In the genomic region with DNA sequence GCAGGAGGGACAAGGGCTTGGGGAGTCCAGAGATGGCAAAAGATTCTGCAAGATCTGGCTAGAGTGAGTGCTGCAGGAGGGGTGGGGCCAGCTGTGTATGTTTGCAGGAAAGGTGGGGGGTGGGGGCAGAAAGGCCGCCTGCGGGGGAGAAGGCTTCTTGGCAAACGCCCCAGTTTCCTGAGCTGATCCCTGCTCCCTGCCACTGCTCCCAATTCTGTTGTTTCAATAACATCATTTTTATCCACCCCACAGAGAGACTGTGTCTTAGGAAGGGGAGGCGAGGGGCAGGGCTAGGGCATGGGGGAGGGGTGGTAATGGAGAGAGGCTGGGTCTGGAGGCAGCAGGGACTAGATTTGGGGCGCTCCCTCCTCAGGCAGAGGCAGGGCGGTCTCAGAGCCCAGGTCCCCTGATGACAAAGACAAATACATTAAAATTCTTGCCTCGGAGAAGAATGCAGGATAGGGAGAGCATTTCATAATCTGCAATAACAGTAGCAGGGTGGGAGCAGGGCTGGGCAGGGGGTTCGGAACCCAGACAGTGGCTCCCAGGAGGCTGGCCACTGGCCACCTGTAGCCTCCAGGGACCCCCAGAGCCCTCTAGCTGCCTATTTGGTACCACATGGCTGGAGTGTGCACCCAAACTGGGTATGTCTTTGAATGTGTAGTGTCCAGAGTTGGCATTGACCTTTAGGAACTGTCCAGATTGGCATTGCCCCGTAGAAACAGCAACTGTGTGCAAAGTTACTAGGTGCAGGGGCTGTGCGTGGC, we compare ENCODE assay signal across 27 cellular contexts. TPM values are rescaled to one million over a fixed set of nuclear protein-coding genes. Genes with fewer than 3 reads are reported as not detected.
A peak's percentile ranks its signal among the peaks of the same experiment; 100 is the strongest.
DNase-seq lines count a peak whose midpoint lies in the region; TF ChIP-seq lines count a peak whose summit lies in the region.
"Had no signal": no experiment of that assay in that cellular context is flagged by ENCODE, and none has a peak within 500 bp of the region (broad histone marks: within the 10 kb centered on the region; RNA-seq: fewer than 3 reads in every experiment).

No MANE protein-coding gene starts in this region.

- peak overlapping the region; percentile 83 for H3K27ac Mint-ChIP-seq in type B pancreatic cell
- H3K27ac Mint-ChIP-seq: activated naive CD8-positive, alpha-beta T cell treated with anti-CD3 and anti-CD28 coated beads for 36 hours; memory B cell; natural killer cell; T-helper 1 cell treated with Interleukin-12 subunit alpha and Interleukin-12 subunit beta and Interleukin-4 antibody, amounts not matched to agents 30 μg/mL and 1 μg/mL, for 36 hours; WTC11 had no signal

- DNase-seq in activated CD8-positive, alpha-beta memory T cell treated with anti-CD3 and anti-CD28 coated beads, Interleukin-2, amount 50 U/mL, for 48 hours = peak; percentile 50
- DNase-seq in activated CD8-positive, alpha-beta memory T cell treated with anti-CD3 and anti-CD28 coated beads for 24 hours = no peak
- peak; percentile 48 for DNase-seq in NCI-H2227 (lab: John Stamatoyannopoulos, UW; ENCODE audit: unreplicated experiment)
- DNase-seq in fibroblast of pulmonary artery (ENCODE audit: low read depth) = peak; percentile 53
- DNase-seq in type B pancreatic cell (ENCODE audit: extremely low spot score, unreplicated experiment) = no peak
- no peak for DNase-seq in DMS53 (lab: John Stamatoyannopoulos, UW)
- DNase-seq in hepatocyte (ENCODE audit: low spot score) = no peak
- no peak for DNase-seq in central memory CD4-positive, alpha-beta T cell
- DNase-seq: activated naive CD8-positive, alpha-beta T cell treated with anti-CD3 and anti-CD28 coated beads for 36 hours; body of pancreas; DMS79 treated with DMSO at 0.1 percent for 48 hours; hippocampal formation; IMR-90; natural killer cell; NCI-H187; NCI-H524; Right ventricle myocardium superior; stimulated activated CD4-positive, alpha-beta T cell treated with anti-CD3 and anti-CD28 coated beads, Interleukin-4, amount 100 ng/mL, for 4 hours had no signal

- no peaks in the 10 kb centered on the region for H4K20me1 ChIP-seq in hepatocyte (ENCODE audit: insufficient read depth, poor library complexity, severe bottlenecking)

- 29% methylated on average over 10 of the region's 10 CpGs for WGBS in hepatocyte (ENCODE audit: low lambda C conversion rate, missing lambda C conversion rate)

- H3K27ac ChIP-seq in hepatocyte = no peak overlapping the region
- H3K27ac ChIP-seq: body of pancreas, psoas muscle had no signal

- no peak overlapping the region for H2AFZ ChIP-seq in hepatocyte

- H3K4me2 ChIP-seq in hepatocyte = no peak overlapping the region

- peaks cover 44% of the 10 kb centered on the region for H3K4me1 Mint-ChIP-seq in type B pancreatic cell (ENCODE audit: unreplicated experiment)

- no peaks in the 10 kb centered on the region for H3K9me2 ChIP-seq in hepatocyte (replicated peaks; ENCODE audit: insufficient read depth)

- H3K79me2 ChIP-seq in hepatocyte = no peaks in the 10 kb centered on the region

- H3K27me3 ChIP-seq in hepatocyte = peaks cover 80% of the 10 kb centered on the region

- H3K4me3 Mint-ChIP-seq in type B pancreatic cell = peak overlapping the region; percentile 85
- H3K4me3 Mint-ChIP-seq: activated naive CD8-positive, alpha-beta T cell treated with anti-CD3 and anti-CD28 coated beads for 36 hours; memory B cell; natural killer cell; T-helper 1 cell treated with Interleukin-12 subunit alpha and Interleukin-12 subunit beta and Interleukin-4 antibody, amounts not matched to agents 30 μg/mL and 1 μg/mL, for 36 hours; WTC11 had no signal

- H3K27me3 Mint-ChIP-seq in type B pancreatic cell = peaks cover 84% of the 10 kb centered on the region

- H3K9me3 Mint-ChIP-seq in type B pancreatic cell = no peaks in the 10 kb centered on the region
- H3K9me3 Mint-ChIP-seq: activated naive CD8-positive, alpha-beta T cell treated with anti-CD3 and anti-CD28 coated beads for 36 hours; memory B cell; natural killer cell; T-helper 1 cell treated with Interleukin-12 subunit alpha and Interleukin-12 subunit beta and Interleukin-4 antibody, amounts not matched to agents 30 μg/mL and 1 μg/mL, for 36 hours; WTC11 had no signal

- no peak for TF ChIP-seq CTCF in fibroblast of pulmonary artery (IDR thresholded peaks at IDR 0.05; ENCODE audit: low read length, missing control alignments)
- no peak for TF ChIP-seq CTCF in type B pancreatic cell (conservative IDR thresholded peaks at IDR 0.05)
- TF ChIP-seq CTCF in hepatocyte (IDR thresholded peaks at IDR 0.05; ENCODE audit: poor library complexity) = no peak

- H3K4me3 ChIP-seq in fibroblast of pulmonary artery (replicated peaks; ENCODE audit: low read depth, low read length) = no peak overlapping the region
- no peak overlapping the region for H3K4me3 ChIP-seq in hepatocyte
- H3K4me3 ChIP-seq: body of pancreas, psoas muscle, smooth muscle cell had no signal

- H3K9me3 ChIP-seq in hepatocyte (ENCODE audit: low read depth) = no peaks in the 10 kb centered on the region
- H3K9me3 ChIP-seq: body of pancreas, psoas muscle had no signal

- H3K36me3 Mint-ChIP-seq in type B pancreatic cell = no peaks in the 10 kb centered on the region
- H3K36me3 Mint-ChIP-seq: activated naive CD8-positive, alpha-beta T cell treated with anti-CD3 and anti-CD28 coated beads for 36 hours; memory B cell; natural killer cell; WTC11 had no signal

- peaks cover 23% of the 10 kb centered on the region for H3K4me1 ChIP-seq in hepatocyte (ENCODE audit: insufficient read depth)

- H3K36me3 ChIP-seq in hepatocyte (replicated peaks; ENCODE audit: insufficient read depth, low read depth) = no peaks in the 10 kb centered on the region

RNA-seq across cellular contexts. Expression of a gene that starts 2.1 kb away (rescaled TPM):
- total RNA-seq in type B pancreatic cell (ENCODE audit: low replicate concordance) (24.7 and 123 TPM in 2 replicates), hepatocyte (7.1 and 11.3 TPM in 2 replicates)
- 22.8 and 39.3 TPM in 2 replicates for polyA plus RNA-seq in hepatocyte
- total RNA-seq: endothelial cell of umbilical vein, fibroblast of villous mesenchyme, IMR-90, natural killer cell, WTC11 had no signal
- polyA plus RNA-seq: endothelial cell of umbilical vein, IMR-90, keratinocyte had no signal

RNA-seq across cellular contexts. Expression of a gene that starts 23.1 kb away (rescaled TPM):
- total RNA-seq in type B pancreatic cell (ENCODE audit: low replicate concordance) (5.5 and 31.8 TPM in 2 replicates), hepatocyte (1.9 and 2.3 TPM in 2 replicates)
- 1.9 and 5.7 TPM in 2 replicates for polyA plus RNA-seq in hepatocyte
- total RNA-seq: endothelial cell of umbilical vein, fibroblast of villous mesenchyme, IMR-90, psoas muscle, Right ventricle myocardium superior, subcutaneous adipose tissue, WTC11 had no signal
- polyA plus RNA-seq: endothelial cell of umbilical vein, IMR-90 had no signal

RNA-seq across cellular contexts. Expression of a gene that starts 26.0 kb away (rescaled TPM):
- total RNA-seq in type B pancreatic cell (ENCODE audit: low replicate concordance) (not detected in 2 replicates), hepatocyte (not detected in 2 replicates)
- polyA plus RNA-seq in hepatocyte = 0.23 TPM in 1 of 2 replicates, not detected in the other
- total RNA-seq: activated naive CD8-positive, alpha-beta T cell treated with anti-CD3 and anti-CD28 coated beads for 36 hours; body of pancreas; endothelial cell of umbilical vein; fibroblast of villous mesenchyme; IMR-90; natural killer cell; Right ventricle myocardium superior; smooth muscle cell; subcutaneous adipose tissue; WTC11 had no signal
- polyA plus RNA-seq: endothelial cell of umbilical vein, IMR-90, keratinocyte, smooth muscle cell had no signal

Comparison
In these comparisons a context has a peak if more than half of its experiments do, and no peak if none do; other contexts are left out.
1. DNase-seq: peak in activated CD8-positive, alpha-beta memory T cell treated with anti-CD3 and anti-CD28 coated beads, Interleukin-2, amount 50 U/mL, for 48 hours (single experiment), NCI-H2227 (single experiment) and fibroblast of pulmonary artery (single experiment); none in activated CD8-positive, alpha-beta memory T cell treated with anti-CD3 and anti-CD28 coated beads for 24 hours (single experiment), type B pancreatic cell (single experiment), DMS53 (single experiment), hepatocyte (single experiment) and central memory CD4-positive, alpha-beta T cell (single experiment).